ENCODE assay signal across 8 cellular contexts in the genomic region with DNA sequence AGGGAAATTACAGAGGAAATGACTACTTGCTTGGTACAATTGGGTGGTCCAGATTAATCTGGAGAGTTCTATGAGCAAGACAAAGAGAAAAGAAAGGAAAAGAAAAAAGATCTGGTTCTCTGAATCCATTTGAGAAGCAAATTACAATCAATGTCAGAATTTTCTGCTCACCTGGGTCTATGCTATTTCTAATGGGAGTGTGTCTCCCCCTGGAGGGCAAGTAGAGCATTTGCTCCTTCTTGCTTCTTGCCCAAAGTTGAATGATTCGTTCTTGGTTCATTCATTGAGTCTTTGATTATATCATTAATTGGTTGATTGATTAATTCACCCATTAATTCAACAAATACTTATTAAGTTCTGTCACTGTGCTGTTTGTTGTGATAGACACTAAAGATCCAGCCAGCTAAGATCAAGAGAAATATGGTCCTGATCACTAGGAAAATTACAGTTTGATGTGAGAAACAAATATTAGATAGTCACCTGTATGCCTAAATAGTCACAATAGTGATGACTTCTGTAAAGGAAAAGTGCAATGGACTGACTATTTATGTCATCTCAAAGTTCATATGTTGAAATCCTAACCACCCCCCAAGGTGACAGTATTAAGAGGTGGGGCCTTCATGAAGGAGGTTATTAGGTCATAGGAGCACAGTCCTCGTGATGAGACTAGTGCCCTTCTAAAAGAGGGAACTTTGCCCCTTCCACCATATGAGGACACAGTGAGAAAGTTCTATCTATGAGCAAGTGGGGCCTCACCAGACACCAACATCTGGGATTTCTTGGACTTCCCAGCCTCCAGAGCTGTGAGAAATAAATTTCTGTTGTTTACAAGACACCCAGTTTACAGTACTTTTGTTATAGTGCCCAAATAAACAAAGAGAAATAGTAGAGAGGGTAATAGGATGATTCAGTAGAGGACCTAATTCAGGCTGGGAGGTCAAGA. TPM values are rescaled to one million over a fixed set of nuclear protein-coding genes. Genes with fewer than 3 reads are reported as not detected.
DNase-seq lines count a peak whose midpoint lies in the region; ATAC-seq and TF ChIP-seq lines count a peak whose summit lies in the region.

No MANE protein-coding gene starts in this region.

- H3K4me1 Mint-ChIP-seq in neural progenitor cell: no peaks in the 10 kb centered on the region

- H3K4me2 ChIP-seq in GM23248 (ENCODE audit: unreplicated experiment) (no peak overlapping the region), neural progenitor cell (no peak overlapping the region)

- no peak overlapping the region for H3K27ac Mint-ChIP-seq in neural progenitor cell

- H3K4me1 ChIP-seq in GM23248 (ENCODE audit: insufficient read depth): no peaks in the 10 kb centered on the region
- no peaks in the 10 kb centered on the region for H3K4me1 ChIP-seq in esophagus squamous epithelium
- H3K4me1 ChIP-seq in neural progenitor cell: no peaks in the 10 kb centered on the region

- peaks cover 7% of the 10 kb centered on the region for H3K27me3 Mint-ChIP-seq in neural progenitor cell (ENCODE audit: insufficient read depth, low read depth)

- H2AFZ ChIP-seq in GM23248 (no peak overlapping the region), neural progenitor cell (replicated peaks) (no peak overlapping the region)

- no peak overlapping the region for H3K4me3 Mint-ChIP-seq in neural progenitor cell

- ATAC-seq in GM21576 (IDR thresholded peaks at IDR 0.05; ENCODE audit: unreplicated experiment): no peak

- no peak overlapping the region for H3K9ac ChIP-seq in GM23248
- H3K9ac ChIP-seq in neural progenitor cell: no peak overlapping the region

- DNase-seq in COLO829 (ENCODE audit: low spot score): peak; percentile 48
- DNase-seq in GM23248: peak; percentile 66
- peak; percentile 46 for DNase-seq in NCI-H2196 (lab: John Stamatoyannopoulos, UW; ENCODE audit: unreplicated experiment)
- peak; percentile 41 for DNase-seq in activated CD4-positive, alpha-beta T cell treated with anti-CD3 and anti-CD28 coated beads, Interleukin-2, amount 50 U/mL, for 1 hour
- DNase-seq in esophagus squamous epithelium (lab: John Stamatoyannopoulos, UW): no peak
- peak; percentile 75 for DNase-seq in neural progenitor cell (ENCODE audit: low spot score)
- no peak for DNase-seq in GM19240 (ENCODE audit: insufficient read length, low spot score)

- no peaks in the 10 kb centered on the region for H3K27me3 ChIP-seq in GM23248 (replicated peaks; ENCODE audit: insufficient read depth)
- peaks cover 0 to 33% (median 1%) of the 10 kb centered on the region in 4 donors for H3K27me3 ChIP-seq in esophagus squamous epithelium
- no peaks in the 10 kb centered on the region for H3K27me3 ChIP-seq in neural progenitor cell

- H3K9me3 Mint-ChIP-seq in neural progenitor cell: no peaks in the 10 kb centered on the region

- no peaks in the 10 kb centered on the region for H3K9me2 ChIP-seq in GM23248 (ENCODE audit: insufficient read depth)

- no peaks in the 10 kb centered on the region for H3K36me3 Mint-ChIP-seq in neural progenitor cell

- no peak for TF ChIP-seq POLR2A in esophagus squamous epithelium (IDR thresholded peaks at IDR 0.05)

- TF ChIP-seq CTCF in esophagus squamous epithelium (IDR thresholded peaks at IDR 0.05): peak; percentile 32 to 88 (median 82)
- TF ChIP-seq CTCF in neural progenitor cell (IDR thresholded peaks at IDR 0.05): peak; percentile 99

- no peak overlapping the region for H3K27ac ChIP-seq in GM23248
- H3K27ac ChIP-seq in esophagus squamous epithelium: no peak overlapping the region
- no peak overlapping the region for H3K27ac ChIP-seq in neural progenitor cell

- no peaks in the 10 kb centered on the region for H3K36me3 ChIP-seq in GM23248 (ENCODE audit: low read depth)
- no peaks in the 10 kb centered on the region for H3K36me3 ChIP-seq in esophagus squamous epithelium
- H3K36me3 ChIP-seq in neural progenitor cell: no peaks in the 10 kb centered on the region

- H3K4me3 ChIP-seq in GM23248 (no peak overlapping the region), esophagus squamous epithelium (no peak overlapping the region), neural progenitor cell (no peak overlapping the region)

- H3K79me2 ChIP-seq in GM23248 (ENCODE audit: insufficient read depth) (no peaks in the 10 kb centered on the region), neural progenitor cell (ENCODE audit: low read depth) (no peaks in the 10 kb centered on the region)

- WGBS in GM23248 (ENCODE audit: low coverage in 1 of 2, low lambda C conversion rate in 2 of 2, missing lambda C conversion rate in 2 of 2), 2 experiments: 0% methylated on average over 2 of the region's 2 CpGs
- 14% methylated on average over 2 of the region's 2 CpGs for WGBS in esophagus squamous epithelium, 2 donors

- H3F3A ChIP-seq in GM23248 (ENCODE audit: insufficient read depth) (no peaks in the 10 kb centered on the region), neural progenitor cell (ENCODE audit: low read depth) (no peaks in the 10 kb centered on the region)

- intact Hi-C loops in esophagus squamous epithelium (cut with DNase I): loop anchor here (10.0 kb wide), 1 partner anchor 201 kb away; a partner anchor contains a TSS

- H3K9me3 ChIP-seq in GM23248 (ENCODE audit: low read depth): no peaks in the 10 kb centered on the region
- no peaks in the 10 kb centered on the region for H3K9me3 ChIP-seq in esophagus squamous epithelium
- H3K9me3 ChIP-seq in neural progenitor cell (ENCODE audit: low read depth): no peaks in the 10 kb centered on the region

- in situ Hi-C loops in GM23248 (cut with MboI): no loop called here

- no peaks in the 10 kb centered on the region for H4K20me1 ChIP-seq in GM23248 (ENCODE audit: insufficient read depth)
- no peaks in the 10 kb centered on the region for H4K20me1 ChIP-seq in neural progenitor cell (ENCODE audit: low read depth)

RNA-seq across cellular contexts. Expression of a gene that starts 8.0 kb away (rescaled TPM):
- 27.3 and 41.5 TPM in 2 replicates for total RNA-seq in GM23248 (2014; rRNA removed; shearing (Covaris generic))
- polyA plus RNA-seq in GM23248 (2016; fragmentation: Nextera tagmentation; extraction: Ambion mirVana): 23.3 and 31.2 TPM in 2 replicates
- total RNA-seq in esophagus squamous epithelium: 10 to 100 TPM; 13.2 to 28.2 (median 24.8) TPM
- total RNA-seq in neural progenitor cell (ENCODE audit: low replicate concordance): 4.2 and 5.9 TPM in 2 replicates

RNA-seq across cellular contexts. Expression of a gene that starts 18.1 kb away (rescaled TPM):
- 1.0 and 1.7 TPM in 2 replicates for total RNA-seq in GM23248 (2014; rRNA removed; shearing (Covaris generic))
- 2.0 and 2.2 TPM in 2 replicates for polyA plus RNA-seq in GM23248 (2016; fragmentation: Nextera tagmentation; extraction: Ambion mirVana)
- total RNA-seq in esophagus squamous epithelium (1 to 10 TPM in 1 of 4 donors, under 1 TPM in 3; 0.18 to 1.2 (median 0.65) TPM), neural progenitor cell (ENCODE audit: low replicate concordance) (0.28 and 1.1 TPM in 2 replicates)

RNA-seq across cellular contexts. Expression of a gene that starts 37.7 kb away (rescaled TPM):
- not detected in 2 replicates for total RNA-seq in GM23248 (2014; rRNA removed; shearing (Covaris generic))
- not detected in 2 replicates for polyA plus RNA-seq in GM23248 (2016; fragmentation: Nextera tagmentation; extraction: Ambion mirVana)
- total RNA-seq in esophagus squamous epithelium (not detected), neural progenitor cell (ENCODE audit: low replicate concordance) (not detected in 2 replicates)

RNA-seq across cellular contexts. Expression of a gene that starts 46.2 kb away (rescaled TPM):
- 35.8 and 41.1 TPM in 2 replicates for total RNA-seq in GM23248 (2014; rRNA removed; shearing (Covaris generic))
- 27.6 and 28.8 TPM in 2 replicates for polyA plus RNA-seq in GM23248 (2016; fragmentation: Nextera tagmentation; extraction: Ambion mirVana)
- total RNA-seq in esophagus squamous epithelium (10 to 100 TPM; 13.0 to 40.9 (median 33.3) TPM), neural progenitor cell (ENCODE audit: low replicate concordance) (128 and 161 TPM in 2 replicates)

RNA-seq across cellular contexts. Expression of a gene that starts 59.5 kb away (rescaled TPM):
- 15.3 and 28.6 TPM in 2 replicates for total RNA-seq in GM23248 (2014; rRNA removed; shearing (Covaris generic))
- 6.1 and 6.7 TPM in 2 replicates for polyA plus RNA-seq in GM23248 (2016; fragmentation: Nextera tagmentation; extraction: Ambion mirVana)
- total RNA-seq in esophagus squamous epithelium: 10 to 100 TPM in 3 of 4 donors, 1 to 10 TPM in 1; 7.8 to 19.1 (median 16.5) TPM
- 37.6 and 89.9 TPM in 2 replicates for total RNA-seq in neural progenitor cell (ENCODE audit: low replicate concordance)

Comparison
In these comparisons a context has a peak if more than half of its experiments do, and no peak if none do; other contexts are left out.
1. DNase-seq: peak in COLO829 (single experiment), GM23248 (single experiment), NCI-H2196 (single experiment), activated CD4-positive, alpha-beta T cell treated with anti-CD3 and anti-CD28 coated beads, Interleukin-2, amount 50 U/mL, for 1 hour (single experiment) and neural progenitor cell (single experiment); none in esophagus squamous epithelium (single experiment) and GM19240 (single experiment).